ENCODE assay signal across 1 cellular context in the genomic region with DNA sequence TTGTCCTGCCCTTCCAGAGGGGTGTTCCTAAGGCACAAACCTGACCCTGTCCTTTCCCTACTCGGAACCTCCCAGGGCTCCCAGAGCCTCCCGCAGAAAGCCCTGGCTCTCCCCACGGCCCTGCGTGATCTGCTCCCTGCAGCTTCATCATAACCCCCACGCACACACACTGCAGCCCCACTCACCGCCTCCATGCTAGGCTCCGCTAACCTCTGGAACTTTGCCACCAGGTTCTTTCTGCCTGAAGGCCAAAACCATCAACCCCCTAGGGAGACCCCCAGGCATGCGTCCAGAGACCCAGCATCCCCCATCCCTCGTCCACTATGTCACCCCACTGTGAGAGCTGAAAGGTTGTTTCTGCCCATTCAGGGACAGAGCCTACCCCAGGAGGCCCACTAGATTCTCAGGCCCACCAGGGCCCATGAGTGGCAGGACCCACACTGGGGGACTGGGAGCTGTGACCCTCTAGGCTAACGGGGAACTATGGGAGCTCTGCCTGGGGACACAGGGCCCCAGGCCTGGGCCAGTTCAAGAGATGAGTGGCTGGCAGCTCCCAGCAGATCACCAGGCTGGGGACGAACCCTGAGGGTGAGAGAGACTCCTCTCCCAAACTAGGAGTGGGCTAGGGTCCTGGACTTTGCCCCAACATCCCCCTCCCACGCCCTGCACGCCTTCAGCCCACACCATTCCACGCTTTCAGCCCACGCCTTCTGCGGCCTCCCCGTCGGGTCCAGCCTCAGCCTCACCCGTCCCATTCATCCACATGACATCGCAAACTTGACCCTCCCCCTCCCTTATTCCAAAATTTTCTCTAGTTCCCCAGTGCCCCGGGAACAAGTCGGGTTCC.
TF ChIP-seq lines count a peak whose summit lies in the region.

No MANE protein-coding gene starts in this region.

TF ChIP-seq in GM23338, 12 proteins besides CTCF, POLR2A, EP300 and RAD21 (continued from another document):
- TF ChIP-seq, protein P1, sequence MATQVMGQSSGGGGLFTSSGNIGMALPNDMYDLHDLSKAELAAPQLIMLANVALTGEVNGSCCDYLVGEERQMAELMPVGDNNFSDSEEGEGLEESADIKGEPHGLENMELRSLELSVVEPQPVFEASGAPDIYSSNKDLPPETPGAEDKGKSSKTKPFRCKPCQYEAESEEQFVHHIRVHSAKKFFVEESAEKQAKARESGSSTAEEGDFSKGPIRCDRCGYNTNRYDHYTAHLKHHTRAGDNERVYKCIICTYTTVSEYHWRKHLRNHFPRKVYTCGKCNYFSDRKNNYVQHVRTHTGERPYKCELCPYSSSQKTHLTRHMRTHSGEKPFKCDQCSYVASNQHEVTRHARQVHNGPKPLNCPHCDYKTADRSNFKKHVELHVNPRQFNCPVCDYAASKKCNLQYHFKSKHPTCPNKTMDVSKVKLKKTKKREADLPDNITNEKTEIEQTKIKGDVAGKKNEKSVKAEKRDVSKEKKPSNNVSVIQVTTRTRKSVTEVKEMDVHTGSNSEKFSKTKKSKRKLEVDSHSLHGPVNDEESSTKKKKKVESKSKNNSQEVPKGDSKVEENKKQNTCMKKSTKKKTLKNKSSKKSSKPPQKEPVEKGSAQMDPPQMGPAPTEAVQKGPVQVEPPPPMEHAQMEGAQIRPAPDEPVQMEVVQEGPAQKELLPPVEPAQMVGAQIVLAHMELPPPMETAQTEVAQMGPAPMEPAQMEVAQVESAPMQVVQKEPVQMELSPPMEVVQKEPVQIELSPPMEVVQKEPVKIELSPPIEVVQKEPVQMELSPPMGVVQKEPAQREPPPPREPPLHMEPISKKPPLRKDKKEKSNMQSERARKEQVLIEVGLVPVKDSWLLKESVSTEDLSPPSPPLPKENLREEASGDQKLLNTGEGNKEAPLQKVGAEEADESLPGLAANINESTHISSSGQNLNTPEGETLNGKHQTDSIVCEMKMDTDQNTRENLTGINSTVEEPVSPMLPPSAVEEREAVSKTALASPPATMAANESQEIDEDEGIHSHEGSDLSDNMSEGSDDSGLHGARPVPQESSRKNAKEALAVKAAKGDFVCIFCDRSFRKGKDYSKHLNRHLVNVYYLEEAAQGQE (IDR thresholded peaks at IDR 0.05; ENCODE audit: unreplicated experiment) = no peak
